8 cellular contexts compared by ENCODE assay signal in the genomic region with DNA sequence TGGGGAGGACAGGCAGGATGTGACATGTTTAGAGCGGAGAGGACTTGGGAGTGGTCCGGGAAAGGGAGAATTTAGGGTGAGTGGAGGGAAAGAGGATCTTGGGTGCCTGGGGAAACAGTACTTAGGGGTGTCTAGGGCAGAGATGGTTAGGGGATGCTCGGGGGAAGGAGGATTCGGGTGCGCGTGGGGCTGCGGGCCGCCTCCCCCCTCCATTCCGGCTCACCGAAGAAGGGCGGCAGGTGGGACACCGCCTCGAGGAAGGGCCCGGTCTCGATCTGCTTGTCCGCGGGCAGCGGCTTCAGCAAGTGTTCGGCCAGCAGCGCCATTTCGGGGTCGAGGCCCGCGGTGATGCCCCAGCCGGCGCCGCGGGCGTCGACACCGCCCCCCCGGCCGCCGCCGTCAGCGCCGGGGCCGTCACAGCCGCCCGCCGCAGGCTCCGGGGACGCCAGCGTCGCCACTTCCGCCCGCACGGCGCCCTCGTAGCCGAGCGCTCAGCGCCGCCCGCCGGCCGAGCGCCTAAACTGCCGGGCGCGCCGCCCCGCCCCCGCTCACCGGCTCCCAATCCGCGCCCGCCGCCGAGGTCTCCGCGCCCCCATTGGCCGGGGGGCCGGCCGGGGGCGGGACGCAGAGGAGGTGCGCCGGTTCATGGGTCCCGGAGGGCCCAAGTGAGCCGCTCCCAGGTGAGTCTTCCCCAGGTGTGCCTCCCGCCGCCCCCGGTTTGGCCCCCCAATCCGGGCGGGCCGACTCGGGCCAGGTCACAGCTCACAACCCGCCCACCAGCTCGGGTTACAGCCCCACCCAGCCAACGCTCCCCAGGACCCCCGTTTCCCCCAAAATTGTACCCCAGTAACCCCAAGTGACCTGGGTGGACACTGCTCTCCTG. TPM values are rescaled to one million over a fixed set of nuclear protein-coding genes. Genes with fewer than 3 reads are reported as not detected.
DNase-seq lines count a peak whose midpoint lies in the region; ATAC-seq and TF ChIP-seq lines count a peak whose summit lies in the region.

Gene GLTP (minus strand): TSS at position 493 of the 883 bp plus-strand sequence. CDS start 167 bp downstream, at position 326.

- peak within 1 kb of the TSS; percentile 96 for H3K4me3 ChIP-seq in CD8-positive, alpha-beta T cell (ENCODE audit: low read depth, low read length)
- peak within 1 kb of the TSS; percentile 72 for H3K4me3 ChIP-seq in HL-60 (replicated peaks; ENCODE audit: insufficient read depth, low read length)

- no peaks in the 10 kb centered on the region for H3K27me3 ChIP-seq in CD8-positive, alpha-beta T cell (ENCODE audit: insufficient read depth, low read length)
- H3K27me3 ChIP-seq in HL-60 (ENCODE audit: insufficient read depth, poor library complexity, severe bottlenecking), result no peaks in the 10 kb centered on the region

- peak; percentile 48 for TF ChIP-seq CTCF in CD8-positive, alpha-beta T cell (IDR thresholded peaks at IDR 0.05)
- TF ChIP-seq CTCF in HL-60 (IDR thresholded peaks at IDR 0.05; ENCODE audit: insufficient read depth, low read length) (peak; percentile 26), mesothelial cell of epicardium (IDR thresholded peaks at IDR 0.05; ENCODE audit: unreplicated experiment) (peak; percentile 23)

- intact Hi-C loops in CD8-positive, alpha-beta T cell (cut with DNase I, micrococcal nuclease), result loop anchor here (1.0 to 5.0 kb wide), 12 partner anchors 20 to 452 kb away; partner anchors contain the start of genes ANKRD13A (in 2 of the 2), FAM222A (in 2 of the 2), MMAB (in 2 of the 2) and MVK (in 2 of the 2)

- peaks cover 26% of the 10 kb centered on the region for H3K4me1 ChIP-seq in CD8-positive, alpha-beta T cell (ENCODE audit: insufficient read depth, low read length)

- H3K36me3 Mint-ChIP-seq in CD8-positive, alpha-beta T cell, result peaks cover 5% of the 10 kb centered on the region
- H3K36me3 Mint-ChIP-seq in mesothelial cell of epicardium, result no peaks in the 10 kb centered on the region

- H3K27ac Mint-ChIP-seq in CD8-positive, alpha-beta T cell, result peak within 1 kb of the TSS; percentile 93
- peak within 1 kb of the TSS; percentile 89 for H3K27ac Mint-ChIP-seq in mesothelial cell of epicardium

- CTCF ChIA-PET in CD8-positive, alpha-beta T cell (lab: Charles Lee), result interaction anchor here (1.0 to 2.5 kb wide), 2 partner anchors 27 to 75 kb away, joined by 3 to 23 read pairs; no protein-coding TSS in a partner anchor

- peaks cover 46% of the 10 kb centered on the region for H3K4me1 Mint-ChIP-seq in CD8-positive, alpha-beta T cell (ENCODE audit: low read depth)
- peaks cover 36% of the 10 kb centered on the region for H3K4me1 Mint-ChIP-seq in mesothelial cell of epicardium

- H3K9me3 ChIP-seq in CD8-positive, alpha-beta T cell (ENCODE audit: low read length), result no peaks in the 10 kb centered on the region

- DNase-seq in CD8-positive, alpha-beta T cell, result peak; percentile 82 to 95 (median 86)
- DNase-seq in HL-60 (ENCODE audit: low read depth in 1 of 2, low spot score in 1 of 2) (peak; percentile 56 to 69), NOMO-1 (lab: John Stamatoyannopoulos, UW; ENCODE audit: unreplicated experiment in 2 of 2) (peak; percentile 81 to 92), mesothelial cell of epicardium (ENCODE audit: low spot score in 2 of 2, unreplicated experiment in 2 of 2) (peak; percentile 82 to 90)
- peak; percentile 53 for DNase-seq in activated CD8-positive, alpha-beta memory T cell treated with anti-CD3 and anti-CD28 coated beads, Interleukin-2, amount 50 U/mL, for 1 hour (ENCODE audit: extremely low read depth)
- peak; percentile 85 to 87 for DNase-seq in stimulated activated CD8-positive, alpha-beta memory T cell treated with anti-CD3 and anti-CD28 coated beads, Interleukin-15, amount 100 ng/mL, for 48 hours (ENCODE audit: low read depth in 2 of 2)

- H3K27me3 Mint-ChIP-seq in CD8-positive, alpha-beta T cell (ENCODE audit: low read depth), result no peaks in the 10 kb centered on the region
- H3K27me3 Mint-ChIP-seq in mesothelial cell of epicardium (ENCODE audit: low read depth), result peaks cover 23% of the 10 kb centered on the region

- in situ Hi-C loops in endometrial microvascular endothelial cells (cut with HindIII; ENCODE audit: inconsistent ontology term, low pct_unique_long_range_greater_than_20kb, low sequenced_read_pairs), result no loop called here

- POLR2A ChIA-PET in CD8-positive, alpha-beta T cell (lab: Charles Lee), result interaction anchor here (2.3 kb wide), 1 partner anchor 21 kb away, joined by 8 read pairs; no protein-coding TSS in a partner anchor

- H3K27ac ChIP-seq in CD8-positive, alpha-beta T cell (ENCODE audit: low read depth, low read length), result peak within 1 kb of the TSS; percentile 86
- peak within 1 kb of the TSS; percentile 63 for H3K27ac ChIP-seq in HL-60 (replicated peaks)

- peak within 1 kb of the TSS; percentile 96 for H3K4me3 Mint-ChIP-seq in CD8-positive, alpha-beta T cell
- peak within 1 kb of the TSS; percentile 96 for H3K4me3 Mint-ChIP-seq in mesothelial cell of epicardium

- ATAC-seq in CD8-positive, alpha-beta T cell, result peak; percentile 98
- ATAC-seq in GM19455 (IDR thresholded peaks at IDR 0.05; ENCODE audit: unreplicated experiment), result peak; percentile 93

- H3K9me3 Mint-ChIP-seq in CD8-positive, alpha-beta T cell, result no peaks in the 10 kb centered on the region
- no peaks in the 10 kb centered on the region for H3K9me3 Mint-ChIP-seq in mesothelial cell of epicardium

- H3K36me3 ChIP-seq in CD8-positive, alpha-beta T cell (ENCODE audit: insufficient read depth, low read length), result no peaks in the 10 kb centered on the region

RNA-seq across cellular contexts. Expression of gene GLTP, which starts in this region (rescaled TPM):
- 10 to 100 TPM; 36.9 to 40.7 TPM for total RNA-seq in CD8-positive, alpha-beta T cell
- total RNA-seq in endometrial microvascular endothelial cells (ENCODE audit: inconsistent ontology term), result 93.0 TPM
- total RNA-seq in mesothelial cell of epicardium, result 23.8 to 25.7 TPM (median 24.3 TPM) in 3 replicates

Comparison
In these comparisons a context has a peak if more than half of its experiments do, and no peak if none do; other contexts are left out.
1. Peak in every context shown above with its lines: DNase-seq, ATAC-seq, H3K4me3 ChIP-seq and H3K27ac ChIP-seq.